ENCODE assay signal across 28 cellular contexts in the genomic region with DNA sequence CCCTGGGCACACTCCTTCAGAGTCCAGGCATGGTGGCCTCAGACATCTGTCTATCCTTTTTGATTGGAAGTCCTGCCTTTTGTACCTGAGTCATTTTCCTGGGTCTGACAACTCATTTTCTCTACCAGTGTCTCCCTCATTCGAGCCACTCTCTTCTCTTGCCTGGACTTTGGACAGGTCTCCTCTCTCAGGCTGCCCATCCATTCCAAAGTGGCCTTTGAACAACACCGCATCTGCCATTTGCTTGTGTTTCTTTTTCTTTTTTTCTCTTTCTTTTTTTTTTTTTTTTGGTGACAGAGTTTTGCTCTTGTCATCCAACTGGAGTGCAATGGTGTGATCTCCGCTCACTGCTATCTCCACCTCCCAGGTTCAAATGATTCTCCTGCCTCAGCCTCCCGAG.
"Had no signal": no experiment of that assay in that cellular context is flagged by ENCODE, and none has a peak within 500 bp of the region (broad histone marks: within the 10 kb centered on the region; RNA-seq: fewer than 3 reads in every experiment).

No MANE protein-coding gene starts in this region.

- H3K27me3 Mint-ChIP-seq: dendritic cell treated with granulocyte-macrophage colony-stimulating factor and Interleukin-4, amounts not matched to agents 40 ng/mL and 50 ng/mL, for 4 days; effector memory CD8-positive, alpha-beta T cell had no signal

- H3K4me3 ChIP-seq: colonic mucosa, coronary artery, dorsolateral prefrontal cortex, esophagus squamous epithelium, gastrocnemius medialis, gastroesophageal sphincter, heart left ventricle, heart right ventricle had no signal

- H3K4me1 ChIP-seq: colonic mucosa, esophagus squamous epithelium, foreskin keratinocyte, gastrocnemius medialis, heart left ventricle, heart right ventricle had no signal

- H3K9me3 ChIP-seq: colonic mucosa, esophagus squamous epithelium, gastrocnemius medialis, gastroesophageal sphincter, heart left ventricle, heart right ventricle had no signal

- DNase-seq: colonic mucosa; cortex of kidney; dermis blood vessel endothelial cell; dorsolateral prefrontal cortex; effector CD4-positive, alpha-beta T cell; effector CD8-positive, alpha-beta T cell; effector memory CD4-positive, alpha-beta T cell; effector memory CD8-positive, alpha-beta T cell; endodermal cell; erythroblast; esophagus squamous epithelium; foreskin fibroblast; foreskin keratinocyte; foreskin melanocyte; gastrocnemius medialis; glutamatergic neuron; head of caudate nucleus; heart left ventricle; heart right ventricle had no signal

- H3K27me3 ChIP-seq: colonic mucosa, esophagus squamous epithelium, foreskin keratinocyte, gastrocnemius medialis, gastroesophageal sphincter, heart left ventricle had no signal

- H3K4me3 Mint-ChIP-seq: dendritic cell treated with granulocyte-macrophage colony-stimulating factor and Interleukin-4, amounts not matched to agents 40 ng/mL and 50 ng/mL, for 4 days; effector memory CD8-positive, alpha-beta T cell; endodermal cell had no signal

- H3K27ac Mint-ChIP-seq: dendritic cell treated with granulocyte-macrophage colony-stimulating factor and Interleukin-4, amounts not matched to agents 40 ng/mL and 50 ng/mL, for 4 days; effector memory CD8-positive, alpha-beta T cell; endodermal cell had no signal

- H3K9me3 Mint-ChIP-seq: effector memory CD8-positive, alpha-beta T cell; endodermal cell had no signal

- H3K27ac ChIP-seq: colonic mucosa, coronary artery, dorsolateral prefrontal cortex, epithelial cell of prostate, esophagus squamous epithelium, foreskin keratinocyte, gastrocnemius medialis, gastroesophageal sphincter, heart left ventricle, heart right ventricle had no signal

- FAIRE-seq: colon, endometrium, endothelial cell of umbilical vein, frontal cortex had no signal

- H3K36me3 ChIP-seq: colonic mucosa, esophagus squamous epithelium, gastrocnemius medialis, gastroesophageal sphincter, heart left ventricle, heart right ventricle had no signal

- ATAC-seq: effector memory CD8-positive, alpha-beta T cell; esophagus mucosa; foreskin keratinocyte; gastrocnemius medialis; gastroesophageal sphincter; heart left ventricle; heart right ventricle had no signal
